Comparison of ENCODE assay signal across 26 cellular contexts in the genomic region with DNA sequence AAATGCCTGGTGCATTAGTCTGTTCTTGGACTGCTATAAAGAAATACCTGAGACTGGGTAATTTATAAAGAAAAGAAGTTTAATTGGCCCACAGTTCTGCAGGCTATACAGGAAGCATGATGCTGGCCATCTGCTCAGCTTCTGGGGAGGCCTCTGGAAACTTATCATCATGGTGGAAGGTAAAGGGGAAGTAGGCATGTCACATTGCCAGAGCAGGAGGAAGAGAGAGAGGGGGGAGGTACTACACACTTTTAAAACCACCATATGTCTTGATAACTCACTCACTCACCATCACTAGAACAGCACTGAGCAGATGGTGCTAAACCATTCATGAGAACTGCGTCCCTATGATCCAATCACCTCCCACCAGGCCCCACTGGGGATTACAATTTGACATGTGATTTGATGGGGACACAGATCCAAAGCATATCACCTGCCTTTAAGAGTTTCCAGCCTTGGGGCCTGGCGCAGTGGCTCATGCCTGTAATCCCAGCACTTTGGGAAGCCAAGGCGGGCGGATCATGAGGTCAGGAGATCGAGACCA.
DNase-seq lines count a peak whose midpoint lies in the region; ATAC-seq and TF ChIP-seq lines count a peak whose summit lies in the region.
"Had no signal": no experiment of that assay in that cellular context is flagged by ENCODE, and none has a peak within 500 bp of the region (broad histone marks: within the 10 kb centered on the region; RNA-seq: fewer than 3 reads in every experiment).

No MANE protein-coding gene starts in this region.

- H3K9me3 Mint-ChIP-seq in naive B cell = peaks cover 0 to 2% (median 0%) of the 10 kb centered on the region in 7 donors
- H3K9me3 Mint-ChIP-seq: activated CD4-positive, alpha-beta T cell treated with anti-CD3 and anti-CD28 coated beads, Interleukin-2, amount 10 ng/mL, durations not matched to agents 24 days and 14 days; activated T-helper 1 cell treated with anti-CD3 and anti-CD28 coated beads, Interleukin-12 subunit alpha, Interleukin-12 subunit beta, Interleukin-2, Interleukin-4 antibody, amounts not matched to agents 30 ng/mL and 10 ng/mL and 1 ng/mL, durations not matched to agents 14 hours and 24 hours and 36 hours; CD4-positive, alpha-beta T cell; immature natural killer cell; natural killer cell treated with Interleukin-12 subunit alpha and Interleukin-12 subunit beta and Interleukin-15 and Interleukin-18, amount 100 ng/mL, for 72 hours had no signal

- peaks cover 4 to 10% (median 5%) of the 10 kb centered on the region in 3 donors for H3K27me3 Mint-ChIP-seq in naive B cell
- H3K27me3 Mint-ChIP-seq: activated naive CD8-positive, alpha-beta T cell; CD4-positive, alpha-beta T cell had no signal

- peaks cover 3 to 5% (median 4%) of the 10 kb centered on the region in 3 donors for H3K4me1 Mint-ChIP-seq in naive B cell
- H3K4me1 Mint-ChIP-seq: activated CD4-positive, alpha-beta T cell treated with anti-CD3 and anti-CD28 coated beads, Interleukin-2, amount 10 ng/mL, durations not matched to agents 24 days and 14 days; activated CD8-positive, alpha-beta memory T cell treated with anti-CD3 and anti-CD28 coated beads, Interleukin-2, amount 10 ng/mL, durations not matched to agents 7 days and 5 days had no signal

- intact Hi-C loops in transverse colon (cut with DNase I; ENCODE audit: low total_unique reads) = no loop called here

- WGBS in transverse colon (ENCODE audit: low coverage in 1 of 2), 2 donors = 90% methylated on average over 5 of the region's 5 CpGs; no CpG with 5 or more reads in 1 of the 2 donors

- H3K27me3 ChIP-seq in transverse colon = no peaks in the 10 kb centered on the region
- H3K27me3 ChIP-seq: hepatocyte, pancreas, right lobe of liver, stomach had no signal

- H3K36me3 Mint-ChIP-seq in naive B cell = no peaks in the 10 kb centered on the region
- H3K36me3 Mint-ChIP-seq: activated CD8-positive, alpha-beta memory T cell treated with anti-CD3 and anti-CD28 coated beads, Interleukin-2, amount 10 ng/mL, durations not matched to agents 7 days and 5 days; activated naive CD8-positive, alpha-beta T cell; natural killer cell treated with Interleukin-12 subunit alpha and Interleukin-12 subunit beta and Interleukin-15 and Interleukin-18, amount 100 ng/mL, for 72 hours had no signal

- no peak for TF ChIP-seq CTCF in transverse colon (IDR thresholded peaks at IDR 0.05)

- no peaks in the 10 kb centered on the region for H3K36me3 ChIP-seq in transverse colon
- H3K36me3 ChIP-seq: pancreas, right lobe of liver, stomach had no signal

- DNase-seq in KBM-7 (peak; percentile 84), NCI-H2171 (lab: John Stamatoyannopoulos, UW) (peak; percentile 87), SKM-1 (lab: John Stamatoyannopoulos, UW; ENCODE audit: unreplicated experiment) (peak; percentile 23), naive B cell (no peak), transverse colon (no peak), DMS153 treated with DMSO at 0.1 percent for 48 hours (lab: John Stamatoyannopoulos, UW; ENCODE audit: unreplicated experiment) (no peak)
- DNase-seq: activated CD4-positive, alpha-beta T cell treated with anti-CD3 and anti-CD28 coated beads, Interleukin-2, amount 10 ng/mL, durations not matched to agents 24 days and 14 days; activated CD8-positive, alpha-beta memory T cell treated with anti-CD3 and anti-CD28 coated beads, Interleukin-2, amount 10 ng/mL, durations not matched to agents 7 days and 5 days; CD4-positive, alpha-beta T cell; effector CD8-positive, alpha-beta T cell; foreskin melanocyte; HFFc6; immature natural killer cell; NCI-H1417 treated with DMSO at 0.1 percent for 48 hours; NCI-H774; pancreas; right lobe of liver; stomach; trophoblast cell had no signal

- in situ Hi-C loops in KBM-7 (cut with MboI; ENCODE audit: low pct_unique_long_range_greater_than_20kb, low sequenced_read_pairs) = no loop called here
- in situ Hi-C loops in transverse colon (cut with MboI; ENCODE audit: low pct_ligation_motif_present in 1 of 4, low pct_unique_long_range_greater_than_20kb in 1 of 4, low sequenced_read_pairs in 3 of 4) = no loop called here

- no peaks in the 10 kb centered on the region for H3K4me1 ChIP-seq in transverse colon
- H3K4me1 ChIP-seq: pancreas, right lobe of liver, stomach had no signal

- H3K9me3 ChIP-seq in transverse colon = no peaks in the 10 kb centered on the region
- H3K9me3 ChIP-seq: pancreas, right lobe of liver, stomach had no signal

- no peak overlapping the region for H3K27ac ChIP-seq in transverse colon
- H3K27ac ChIP-seq: hepatocyte, pancreas, right lobe of liver, stomach had no signal

- TF ChIP-seq EP300 in transverse colon (IDR thresholded peaks at IDR 0.05; ENCODE audit: low read depth) = no peak

- ATAC-seq in naive B cell (ENCODE audit: low read depth in 2 of 2) (peak; percentile 45 to 67), HG02610 (IDR thresholded peaks at IDR 0.05; ENCODE audit: unreplicated experiment) (no peak), GM18520 (IDR thresholded peaks at IDR 0.05; ENCODE audit: unreplicated experiment) (no peak)
- ATAC-seq: activated CD8-positive, alpha-beta memory T cell treated with anti-CD3 and anti-CD28 coated beads, Interleukin-2, amount 10 ng/mL, durations not matched to agents 7 days and 5 days; left lobe of liver; natural killer cell treated with Interleukin-12 subunit alpha and Interleukin-12 subunit beta and Interleukin-15 and Interleukin-18, amount 100 ng/mL, for 72 hours; pancreas; right lobe of liver had no signal

- H3K4me3 Mint-ChIP-seq in naive B cell = no peak overlapping the region
- H3K4me3 Mint-ChIP-seq: activated CD4-positive, alpha-beta T cell treated with anti-CD3 and anti-CD28 coated beads, Interleukin-2, amount 10 ng/mL, durations not matched to agents 24 days and 14 days; activated CD8-positive, alpha-beta memory T cell treated with anti-CD3 and anti-CD28 coated beads, Interleukin-2, amount 10 ng/mL, durations not matched to agents 7 days and 5 days; activated naive CD8-positive, alpha-beta T cell; activated T-helper 1 cell treated with anti-CD3 and anti-CD28 coated beads, Interleukin-12 subunit alpha, Interleukin-12 subunit beta, Interleukin-2, Interleukin-4 antibody, amounts not matched to agents 30 ng/mL and 10 ng/mL and 1 ng/mL, durations not matched to agents 14 hours and 24 hours and 36 hours; CD4-positive, alpha-beta T cell; HFFc6; immature natural killer cell; natural killer cell treated with Interleukin-12 subunit alpha and Interleukin-12 subunit beta and Interleukin-15 and Interleukin-18, amount 100 ng/mL, for 72 hours had no signal

- H3K4me3 ChIP-seq in transverse colon = no peak overlapping the region
- H3K4me3 ChIP-seq: hepatocyte, pancreas, right lobe of liver, stomach had no signal

- TF ChIP-seq POLR2A in transverse colon (IDR thresholded peaks at IDR 0.05) = no peak

- peak overlapping the region in 2 of 6 donors; percentile 3 to 26 for H3K27ac Mint-ChIP-seq in naive B cell
- H3K27ac Mint-ChIP-seq: activated CD4-positive, alpha-beta T cell treated with anti-CD3 and anti-CD28 coated beads, Interleukin-2, amount 10 ng/mL, durations not matched to agents 24 days and 14 days; activated CD8-positive, alpha-beta memory T cell treated with anti-CD3 and anti-CD28 coated beads, Interleukin-2, amount 10 ng/mL, durations not matched to agents 7 days and 5 days; activated naive CD8-positive, alpha-beta T cell; activated T-helper 1 cell treated with anti-CD3 and anti-CD28 coated beads, Interleukin-12 subunit alpha, Interleukin-12 subunit beta, Interleukin-2, Interleukin-4 antibody, amounts not matched to agents 30 ng/mL and 10 ng/mL and 1 ng/mL, durations not matched to agents 14 hours and 24 hours and 36 hours; CD4-positive, alpha-beta T cell; HFFc6; immature natural killer cell; natural killer cell treated with Interleukin-12 subunit alpha and Interleukin-12 subunit beta and Interleukin-15 and Interleukin-18, amount 100 ng/mL, for 72 hours had no signal

Comparison
In these comparisons a context has a peak if more than half of its experiments do, and no peak if none do; other contexts are left out.
1. DNase-seq: peak in KBM-7 (single experiment), NCI-H2171 (single experiment) and SKM-1 (single experiment); none in naive B cell (single experiment), transverse colon (single experiment) and DMS153 treated with DMSO at 0.1 percent for 48 hours (single experiment).
2. ATAC-seq: peak in naive B cell (2 of 2); none in HG02610 (single experiment) and GM18520 (single experiment).